8 cellular contexts compared by ENCODE assay signal in the genomic region with DNA sequence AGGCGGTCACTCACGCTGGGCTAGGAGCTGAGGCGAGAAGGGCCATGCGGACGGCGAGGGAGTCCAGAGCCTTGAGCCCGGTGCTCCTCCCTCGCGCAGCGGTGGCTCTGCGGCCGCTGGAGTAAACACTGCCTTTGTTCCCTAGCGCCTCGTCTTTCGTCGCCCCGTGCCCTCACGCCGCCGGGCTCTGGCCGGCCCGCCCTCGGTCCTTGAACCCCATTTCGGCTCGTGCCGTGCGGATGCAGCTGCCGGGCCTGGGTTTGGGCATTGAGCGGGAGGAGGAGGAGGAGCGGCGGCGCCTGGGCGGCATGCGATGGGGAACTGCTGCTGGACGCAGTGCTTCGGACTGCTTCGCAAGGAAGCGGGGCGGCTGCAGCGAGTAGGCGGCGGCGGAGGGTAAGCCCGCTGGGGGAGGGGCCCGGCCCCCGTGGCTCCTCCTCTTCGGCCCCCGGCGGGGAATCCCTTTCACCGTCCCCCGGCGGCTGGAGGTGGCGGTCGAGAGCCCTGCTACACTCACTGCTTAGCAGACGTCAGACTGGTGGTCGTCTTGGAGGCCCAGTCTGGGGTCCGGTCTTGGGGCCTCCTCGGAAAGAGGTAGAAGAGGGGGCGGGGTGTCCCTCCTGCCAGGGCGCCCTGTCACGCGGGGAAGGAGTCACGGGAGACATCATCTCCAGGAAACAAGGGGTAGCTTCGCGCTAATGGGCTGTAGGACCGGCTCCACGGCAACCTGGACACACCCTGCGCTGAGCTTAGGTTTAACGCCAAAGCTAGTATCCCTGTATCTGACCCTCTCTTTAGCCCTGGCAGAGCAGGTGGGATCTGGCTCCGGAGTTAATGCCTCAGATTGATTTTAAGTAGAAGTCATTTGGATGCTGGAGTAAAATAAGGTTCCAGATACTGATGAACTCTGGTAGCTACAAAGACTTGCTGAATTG. TPM values are rescaled to one million over a fixed set of nuclear protein-coding genes. Genes with fewer than 3 reads are reported as not detected.
DNase-seq lines count a peak whose midpoint lies in the region; ATAC-seq and TF ChIP-seq lines count a peak whose summit lies in the region.

A gene with protein sequence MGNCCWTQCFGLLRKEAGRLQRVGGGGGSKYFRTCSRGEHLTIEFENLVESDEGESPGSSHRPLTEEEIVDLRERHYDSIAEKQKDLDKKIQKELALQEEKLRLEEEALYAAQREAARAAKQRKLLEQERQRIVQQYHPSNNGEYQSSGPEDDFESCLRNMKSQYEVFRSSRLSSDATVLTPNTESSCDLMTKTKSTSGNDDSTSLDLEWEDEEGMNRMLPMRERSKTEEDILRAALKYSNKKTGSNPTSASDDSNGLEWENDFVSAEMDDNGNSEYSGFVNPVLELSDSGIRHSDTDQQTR (plus strand): TSS at position 9 of the 935 bp plus-strand sequence. CDS start 305 bp downstream, at position 314.

- CTCF ChIA-PET in BJ (lab: Yijun Ruan, JAX): interaction anchor here (1.0 to 8.9 kb wide), 8 partner anchors 9 to 132 kb away, joined by 3 to 114 read pairs (median 6); no protein-coding TSS in a partner anchor
- CTCF ChIA-PET in activated CD4-positive, alpha-beta T cell treated with anti-CD3 and anti-CD28 coated beads, Interleukin-2, amount 10 ng/mL, durations not matched to agents 7 days and 5 days (lab: Charles Lee): interaction anchor here (0.7 to 1.5 kb wide), 8 partner anchors 8 to 133 kb away, joined by 3 to 5 read pairs (median 4); no protein-coding TSS in a partner anchor

- peak; percentile 9 for DNase-seq in BJ (ENCODE audit: low read depth)
- peak; percentile 41 for DNase-seq in NCI-H510A treated with DMSO at 0.1 percent for 48 hours (lab: John Stamatoyannopoulos, UW)
- DNase-seq in activated CD4-positive, alpha-beta T cell treated with anti-CD3 and anti-CD28 coated beads, Interleukin-2, amount 10 ng/mL, durations not matched to agents 7 days and 5 days: peak; percentile 74
- DNase-seq in cortex of kidney (lab: John Stamatoyannopoulos, UW): peak; percentile 14
- peak; percentile 83 for DNase-seq in left lobe of liver (ENCODE audit: low spot score)
- DNase-seq in stimulated activated CD4-positive, alpha-beta T cell treated with anti-CD3 and anti-CD28 coated beads, Interleukin-2, amount 100 ng/mL, for 48 hours: peak; percentile 67 to 70

- peak within 1 kb of the TSS; percentile 99 for H3K4me3 ChIP-seq in BJ (ENCODE audit: low read depth, low read length)

- H3K36me3 ChIP-seq in BJ (ENCODE audit: control insufficient read depth, insufficient read depth, low read length): no peaks in the 10 kb centered on the region

- no peaks in the 10 kb centered on the region for H3K36me3 Mint-ChIP-seq in activated CD4-positive, alpha-beta T cell treated with anti-CD3 and anti-CD28 coated beads, Interleukin-2, amount 10 ng/mL, durations not matched to agents 7 days and 5 days (ENCODE audit: low read depth)

- TF ChIP-seq CTCF in BJ (IDR thresholded peaks at IDR 0.05; ENCODE audit: insufficient read depth, low read depth, low read length): peak; percentile 55

- peaks cover 37% of the 10 kb centered on the region for H3K4me1 Mint-ChIP-seq in activated CD4-positive, alpha-beta T cell treated with anti-CD3 and anti-CD28 coated beads, Interleukin-2, amount 10 ng/mL, durations not matched to agents 7 days and 5 days

- no peaks in the 10 kb centered on the region for H3K9me3 Mint-ChIP-seq in activated CD4-positive, alpha-beta T cell treated with anti-CD3 and anti-CD28 coated beads, Interleukin-2, amount 10 ng/mL, durations not matched to agents 7 days and 5 days

- peak within 1 kb of the TSS; percentile 98 for H3K27ac Mint-ChIP-seq in activated CD4-positive, alpha-beta T cell treated with anti-CD3 and anti-CD28 coated beads, Interleukin-2, amount 10 ng/mL, durations not matched to agents 7 days and 5 days

- H3K4me3 Mint-ChIP-seq in activated CD4-positive, alpha-beta T cell treated with anti-CD3 and anti-CD28 coated beads, Interleukin-2, amount 10 ng/mL, durations not matched to agents 7 days and 5 days: peak within 1 kb of the TSS; percentile 89

- ATAC-seq in GM19025 (IDR thresholded peaks at IDR 0.05; ENCODE audit: low read depth, unreplicated experiment) (peak; percentile 59), HG03280 (IDR thresholded peaks at IDR 0.05; ENCODE audit: unreplicated experiment) (peak; percentile 72), left lobe of liver (peak; percentile 73)

- H3K27me3 Mint-ChIP-seq in activated CD4-positive, alpha-beta T cell treated with anti-CD3 and anti-CD28 coated beads, Interleukin-2, amount 10 ng/mL, durations not matched to agents 7 days and 5 days: no peaks in the 10 kb centered on the region

- H3K27me3 ChIP-seq in BJ (ENCODE audit: control insufficient read depth, insufficient read depth, low read length): no peaks in the 10 kb centered on the region

- POLR2A ChIA-PET in BJ (lab: Charles Lee): no interaction called here
- POLR2A ChIA-PET in activated CD4-positive, alpha-beta T cell treated with anti-CD3 and anti-CD28 coated beads, Interleukin-2, amount 10 ng/mL, durations not matched to agents 7 days and 5 days (lab: Charles Lee): no interaction called here

RNA-seq across cellular contexts. Expression of the gene that starts here (rescaled TPM):
- 3.3 and 8.3 TPM in 2 replicates for polyA plus RNA-seq in BJ (2011; rRNA removed)
- 1.7 and 2.1 TPM in 2 replicates for polyA minus RNA-seq in BJ (2011; rRNA and poly(A)+ RNA removed)
- 10 to 100 TPM in 1 of 2 experiments, 1 to 10 TPM in 1; 10.0 to 10.5 TPM for total RNA-seq in activated CD4-positive, alpha-beta T cell treated with anti-CD3 and anti-CD28 coated beads, Interleukin-2, amount 10 ng/mL, durations not matched to agents 7 days and 5 days
- 13.4 TPM for total RNA-seq in left lobe of liver

Comparison
In these comparisons a context has a peak if more than half of its experiments do, and no peak if none do; other contexts are left out.
1. Peak in every context shown above with its lines: DNase-seq, ATAC-seq and H3K4me3 ChIP-seq.
2. DNase-seq: peak in every context shown above with its lines; median percentile 83 in left lobe of liver; 74 in activated CD4-positive, alpha-beta T cell treated with anti-CD3 and anti-CD28 coated beads, Interleukin-2, amount 10 ng/mL, durations not matched to agents 7 days and 5 days; 68 in stimulated activated CD4-positive, alpha-beta T cell treated with anti-CD3 and anti-CD28 coated beads, Interleukin-2, amount 100 ng/mL, for 48 hours; 41 in NCI-H510A treated with DMSO at 0.1 percent for 48 hours; 14 in cortex of kidney; 9 in BJ.